ENCODE assay signal across 21 cellular contexts in the genomic region with DNA sequence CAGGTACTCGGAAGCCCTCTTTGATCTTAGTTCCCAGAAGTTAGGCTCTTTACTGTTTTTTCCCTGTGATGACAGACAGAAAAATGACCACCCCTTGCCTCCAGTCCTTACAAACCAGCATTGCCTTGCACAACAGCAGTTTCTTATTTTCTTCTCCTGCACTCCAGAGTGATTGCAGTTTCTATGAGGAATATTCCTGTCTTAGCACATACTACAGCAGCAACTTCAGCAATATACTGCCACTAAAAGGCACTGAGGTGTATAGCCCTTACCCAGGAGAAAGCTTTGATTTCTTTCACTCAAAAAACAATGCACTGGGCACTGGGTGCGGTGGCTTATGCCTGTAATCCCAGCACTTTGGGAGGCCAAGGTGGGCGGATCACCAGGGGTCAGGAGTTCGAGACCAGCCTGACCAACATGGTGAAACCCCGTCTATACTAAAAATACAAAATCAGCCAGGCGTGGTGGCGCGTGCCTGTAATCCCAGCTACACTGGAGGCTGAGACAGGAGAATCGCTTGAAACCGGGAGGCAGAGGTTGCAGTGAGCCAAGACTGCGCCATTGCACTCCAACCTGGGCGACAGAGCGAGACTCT. TPM values are rescaled to one million over a fixed set of nuclear protein-coding genes. Genes with fewer than 3 reads are reported as not detected.
DNase-seq lines count a peak whose midpoint lies in the region; ATAC-seq and TF ChIP-seq lines count a peak whose summit lies in the region.
"Not testable (repeated sequence)": the region's sequence is repeated elsewhere in the genome, so short reads cannot be mapped to it uniquely, and the experiment has no call there.
"Had no signal": no experiment of that assay in that cellular context is flagged by ENCODE, and none has a peak within 500 bp of the region (broad histone marks: within the 10 kb centered on the region; RNA-seq: fewer than 3 reads in every experiment).

No MANE protein-coding gene starts in this region.

- CTCF ChIA-PET in AG04450 (lab: Charles Lee): interaction anchor here (1.1 kb wide), 1 partner anchor 20 kb away, joined by 3 read pairs; no protein-coding TSS in a partner anchor

- intact Hi-C loops in gastrocnemius medialis (cut with DNase I; ENCODE audit: low total_unique reads): loop anchor here (2.0 to 5.0 kb wide), 3 partner anchors 35 to 204 kb away; no protein-coding TSS in a partner anchor

- not testable (repeated sequence) for H3K4me2 ChIP-seq in mesenchymal stem cell (ENCODE audit: low read length, poor library complexity, severe bottlenecking)

- not testable (repeated sequence) for H3K79me1 ChIP-seq in mesenchymal stem cell (replicated peaks; ENCODE audit: low read length, poor library complexity, severe bottlenecking)

- H3K36me3 ChIP-seq in mesenchymal stem cell (ENCODE audit: control insufficient read depth in 1 of 2, insufficient read depth in 2 of 2, low read depth in 1 of 2, low read length in 2 of 2); gastrocnemius medialis: not testable (repeated sequence)

- H3K4me1 ChIP-seq in foreskin keratinocyte; mesenchymal stem cell (ENCODE audit: control insufficient read depth, insufficient read depth, low read depth, low read length): not testable (repeated sequence)
- peaks cover 60 to 71% of the 10 kb centered on the region in 2 donors for H3K4me1 ChIP-seq in gastrocnemius medialis

- not testable (repeated sequence) for H3K27ac ChIP-seq in AG04450 (ENCODE audit: low read depth, low read length); VCaP; foreskin keratinocyte; mesenchymal stem cell (ENCODE audit: low read length, poor library complexity, severe bottlenecking)
- H3K27ac ChIP-seq in gastrocnemius medialis: peak overlapping the region; percentile 52 to 84 (median 82)

- not testable (repeated sequence) for TF ChIP-seq POLR2A in gastrocnemius medialis (IDR thresholded peaks at IDR 0.05)

- peak; percentile 15; the same call in 1 of the 2 replicates for TF ChIP-seq CTCF in AG04450 (IDR thresholded peaks at IDR 0.05; ENCODE audit: low read depth, low read length)
- TF ChIP-seq CTCF in VCaP (conservative IDR thresholded peaks at IDR 0.05): peak; percentile 33
- peak; percentile 47 for TF ChIP-seq CTCF in choroid plexus epithelial cell (conservative IDR thresholded peaks at IDR 0.05; ENCODE audit: low read depth, low read length)
- not testable (repeated sequence) for TF ChIP-seq CTCF in foreskin keratinocyte (conservative IDR thresholded peaks at IDR 0.05)
- TF ChIP-seq CTCF in gastrocnemius medialis (IDR thresholded peaks at IDR 0.05 in 4 of 5, conservative IDR thresholded peaks at IDR 0.05 in 1 of 5): peak in 1 of 5 experiments; percentile 23

- H3K27me3 ChIP-seq in AG04450 (ENCODE audit: control insufficient read depth, insufficient read depth, low read length); foreskin keratinocyte; mesenchymal stem cell (ENCODE audit: control insufficient read depth in 1 of 2, insufficient read depth in 1 of 2, low read length in 2 of 2); gastrocnemius medialis: not testable (repeated sequence)

- not testable (repeated sequence) for DNase-seq in AG04450 (ENCODE audit: low read depth, low spot score); foreskin keratinocyte
- DNase-seq in GM03348 (ENCODE audit: low spot score) (peak; percentile 4), M059J (ENCODE audit: low read depth) (peak; percentile 8), choroid plexus epithelial cell (ENCODE audit: low read depth) (peak; percentile 70), mesenchymal stem cell (peak; percentile 35), gastrocnemius medialis (peak in 1 of 2 donors; percentile 29)

- POLR2A ChIA-PET in AG04450 (lab: Yijun Ruan, JAX): not testable (repeated sequence)

- not testable (repeated sequence) for H2AFZ ChIP-seq in mesenchymal stem cell (ENCODE audit: low read depth, low read length)

- ATAC-seq in foreskin keratinocyte: peak; percentile 48
- peak; percentile 86 to 88 for ATAC-seq in gastrocnemius medialis

- H3K18ac ChIP-seq in mesenchymal stem cell (ENCODE audit: low read depth in 1 of 2, low read length in 2 of 2): not testable (repeated sequence)

- in situ Hi-C loops in gastrocnemius medialis (cut with MboI; ENCODE audit: low sequenced_read_pairs in 4 of 4): loop anchor here in 1 of 4 donors (10.0 kb wide), 1 partner anchor 51 kb away; no protein-coding TSS in a partner anchor

- H4K91ac ChIP-seq in mesenchymal stem cell (ENCODE audit: low read length): not testable (repeated sequence)

- 88% methylated on average over 10 of the region's 13 CpGs for WGBS in mesenchymal stem cell

- not testable (repeated sequence) for H4K8ac ChIP-seq in mesenchymal stem cell (ENCODE audit: low read length)

- not testable (repeated sequence) for H2BK120ac ChIP-seq in mesenchymal stem cell (ENCODE audit: low read depth, low read length)

- H2AK5ac ChIP-seq in mesenchymal stem cell (ENCODE audit: low read length, severe bottlenecking): not testable (repeated sequence)

- H3K14ac ChIP-seq in mesenchymal stem cell (ENCODE audit: low read length in 2 of 2): not testable (repeated sequence)

- H3K4me3 ChIP-seq in AG04450 (ENCODE audit: low read depth, low read length); choroid plexus epithelial cell (ENCODE audit: low read depth, low read length); mesenchymal stem cell (ENCODE audit: insufficient read depth in 1 of 2, low read depth in 1 of 2, low read length in 2 of 2); gastrocnemius medialis: not testable (repeated sequence)

- not testable (repeated sequence) for H3K9ac ChIP-seq in mesenchymal stem cell (ENCODE audit: low read length)

- not testable (repeated sequence) for H3K9me3 ChIP-seq in AG04450 (ENCODE audit: control insufficient read depth, insufficient read depth, low read length); mesenchymal stem cell (ENCODE audit: control insufficient read depth, low read length); gastrocnemius medialis

- not testable (repeated sequence) for H2BK15ac ChIP-seq in mesenchymal stem cell (ENCODE audit: low read depth, poor library complexity, severe bottlenecking)

- H2BK5ac ChIP-seq in mesenchymal stem cell (ENCODE audit: low read depth, low read length, poor library complexity, severe bottlenecking): not testable (repeated sequence)

- not testable (repeated sequence) for H2BK12ac ChIP-seq in mesenchymal stem cell (ENCODE audit: low read length in 2 of 2)

- not testable (repeated sequence) for H3K23ac ChIP-seq in mesenchymal stem cell (ENCODE audit: low read length in 2 of 2)

- H3K4ac ChIP-seq in mesenchymal stem cell (ENCODE audit: low read depth in 1 of 2, low read length in 2 of 2): not testable (repeated sequence)

RNA-seq across cellular contexts. Expression of a gene that starts 31.3 kb away (rescaled TPM):
- polyA plus RNA-seq in AG04450 (2011; rRNA removed) (not detected in 2 replicates), foreskin keratinocyte (not detected in 2 replicates)
- not detected in 2 replicates for polyA minus RNA-seq in AG04450 (2011; rRNA and poly(A)+ RNA removed)
- not detected in 2 replicates for total RNA-seq in M059J (2014; rRNA removed; shearing (Covaris generic))
- total RNA-seq in foreskin keratinocyte (not detected in 2 replicates), gastrocnemius medialis (1,000 to 10,000 TPM in 2 of 4 donors, 100 to 1,000 TPM in 2; 335 to 1,770 (median 962) TPM)
- polyA plus RNA-seq in mesenchymal stem cell (2013, experiment 1 of 2): 0.03 TPM
- 0.03 TPM for polyA plus RNA-seq in mesenchymal stem cell (2013, experiment 2 of 2)
- total RNA-seq: body of pancreas, G401, H7, lower lobe of right lung, mononuclear cell, natural killer cell, pancreas, T-helper 17 cell, thoracic aorta had no signal
- polyA plus RNA-seq: keratinocyte, urinary bladder had no signal

RNA-seq across cellular contexts. Expression of a gene that starts 40.6 kb away (rescaled TPM):
- polyA plus RNA-seq in AG04450 (2011; rRNA removed): not detected in 2 replicates
- polyA minus RNA-seq in AG04450 (2011; rRNA and poly(A)+ RNA removed): not detected in 2 replicates
- not detected in 2 replicates for total RNA-seq in M059J (2014; rRNA removed; shearing (Covaris generic))
- not detected in 2 replicates for total RNA-seq in foreskin keratinocyte
- not detected in 2 replicates for polyA plus RNA-seq in foreskin keratinocyte
- polyA plus RNA-seq in mesenchymal stem cell (2013, experiment 1 of 2): not detected
- not detected for polyA plus RNA-seq in mesenchymal stem cell (2013, experiment 2 of 2)
- 1 to 10 TPM; 1.7 to 9.3 (median 5.6) TPM for total RNA-seq in gastrocnemius medialis
- total RNA-seq: body of pancreas, dorsolateral prefrontal cortex, esophagus squamous epithelium, G401, H7, lower lobe of right lung, mononuclear cell, natural killer cell, pancreas, T-helper 17 cell, thoracic aorta had no signal
- polyA plus RNA-seq: keratinocyte, pancreas, urinary bladder had no signal

Comparison
In these comparisons a context has a peak if more than half of its experiments do, and no peak if none do; other contexts are left out.
1. RNA of a gene that starts 31.3 kb away (total RNA-seq): 335 to 1,770 TPM in gastrocnemius medialis; not detected in M059J and not detected in foreskin keratinocyte; every median in the first group is over 100 times any median in the second.